In the genomic region with DNA sequence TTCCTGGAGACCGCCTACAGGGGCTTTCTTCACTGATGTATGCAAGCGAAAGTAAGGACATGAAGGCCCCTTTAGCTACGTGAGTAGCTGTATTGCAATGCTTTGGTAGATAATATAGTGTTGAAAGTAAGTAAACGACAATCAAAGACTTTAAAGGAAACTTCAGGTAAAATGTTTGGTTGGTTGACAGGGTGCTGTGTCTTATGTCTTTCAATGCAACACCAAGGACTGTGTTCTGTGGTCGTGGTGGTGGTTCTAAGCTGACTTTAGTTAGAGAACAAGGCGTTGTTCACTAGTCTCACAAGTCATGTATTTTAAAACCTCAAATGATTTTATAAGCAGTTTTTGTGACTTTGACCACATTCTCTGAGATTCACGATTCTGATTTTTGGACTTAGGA, we compare ENCODE assay signal across 14 cellular contexts. TPM values are rescaled to one million over a fixed set of nuclear protein-coding genes. Genes with fewer than 3 reads are reported as not detected.
"Had no signal": no experiment of that assay in that cellular context is flagged by ENCODE, and none has a peak within 500 bp of the region (broad histone marks: within the 10 kb centered on the region; RNA-seq: fewer than 3 reads in every experiment).

No MANE protein-coding gene starts in this region.

- H3K4me3 Mint-ChIP-seq: nephron had no signal

- H3K27ac ChIP-seq: ascending aorta, prostate gland, sigmoid colon, SJSA1, tibial artery had no signal

- DNase-seq: foreskin melanocyte; head of caudate nucleus; left colon; occipital lobe; sigmoid colon; stimulated activated CD4-positive, alpha-beta T cell treated with anti-CD3 and anti-CD28 coated beads, Interleukin-2, amount 100 ng/mL, for 48 hours; T1000; tibial artery had no signal

- ATAC-seq: left colon had no signal

- H3K4me1 ChIP-seq: ascending aorta, prostate gland had no signal

- H3K4me3 ChIP-seq: ascending aorta, lung, prostate gland, sigmoid colon, SJSA1, tibial artery had no signal

- H3K27ac Mint-ChIP-seq: activated T-helper 2 cell treated with anti-CD3 and anti-CD28 coated beads, Interferon-gamma antibody, Interleukin-2, Interleukin-4, amounts not matched to agents 10 μg/mL and 5 μg/mL and 100 μg/mL, durations not matched to agents 14 hours and 24 hours and 36 hours; nephron had no signal

- H3K36me3 ChIP-seq: ascending aorta, prostate gland, SJSA1 had no signal

- H3K9me3 Mint-ChIP-seq: activated T-helper 2 cell treated with anti-CD3 and anti-CD28 coated beads, Interferon-gamma antibody, Interleukin-2, Interleukin-4, amounts not matched to agents 10 μg/mL and 5 μg/mL and 100 μg/mL, durations not matched to agents 14 hours and 24 hours and 36 hours had no signal

- H3K27me3 ChIP-seq: ascending aorta, sigmoid colon, SJSA1, tibial artery had no signal

RNA-seq across cellular contexts. Expression of a gene that starts 58.0 kb away (rescaled TPM):
- total RNA-seq: ascending aorta had no signal
